Comparison of ENCODE assay signal across 8 cellular contexts in genomic region chr12:89166525-89166934, GRCh38.
DNase-seq lines count a peak whose midpoint lies in the region; ATAC-seq, FAIRE-seq and TF ChIP-seq lines count a peak whose summit lies in the region.

No MANE protein-coding gene starts in this region.

- POLR2A ChIA-PET in A549 (lab: Yijun Ruan, JAX) (no interaction called here), GM12878 (lab: Charles Lee) (no interaction called here)

- H3K36me3 ChIP-seq in GM12878 (ENCODE audit: control insufficient read depth in 2 of 2, insufficient read depth in 2 of 2, low read length in 1 of 2) (no peaks in the 10 kb centered on the region), esophagus squamous epithelium (no peaks in the 10 kb centered on the region)

- no peak for TF ChIP-seq CTCF in A549 (IDR thresholded peaks at IDR 0.05)
- TF ChIP-seq CTCF in GM12878 (IDR thresholded peaks at IDR 0.05 in 2 of 3, conservative IDR thresholded peaks at IDR 0.05 in 1 of 3; ENCODE audit: control insufficient read depth in 2 of 3, extremely low read depth in 1 of 3, insufficient read depth in 1 of 3, low read depth in 3 of 3, low read length in 3 of 3) = no peak
- no peak for TF ChIP-seq CTCF in esophagus squamous epithelium (IDR thresholded peaks at IDR 0.05)

- intact Hi-C loops in GM12878 (cut with micrococcal nuclease; ENCODE audit: unreplicated experiment) = no loop called here
- intact Hi-C loops in esophagus squamous epithelium (cut with DNase I) = no loop called here

- DNase-seq in A549 (ENCODE audit: low read depth in 1 of 2, low spot score in 1 of 2) (peak in 1 of 2 experiments; percentile 36), GM12878 (ENCODE audit: low read depth, low spot score) (peak; percentile 43), renal cortical epithelial cell (ENCODE audit: low read depth) (peak; percentile 56), DMS79 treated with DMSO at 0.1 percent for 48 hours (lab: John Stamatoyannopoulos, UW) (no peak), esophagus squamous epithelium (lab: John Stamatoyannopoulos, UW) (no peak)
- no peak for DNase-seq in activated CD4-positive, alpha-beta T cell treated with anti-CD3 and anti-CD28 coated beads for 4 hours

- in situ Hi-C loops in GM12878 (cut with MboI) = no loop called here

- no peaks in the 10 kb centered on the region for H3K27me3 ChIP-seq in GM12878 (replicated peaks in 1 of 2; ENCODE audit: control insufficient read depth in 2 of 2, insufficient read depth in 2 of 2, low read length in 1 of 2)
- H3K27me3 ChIP-seq in esophagus squamous epithelium = no peaks in the 10 kb centered on the region

- no TSS peak for BruUV-seq in GM12878 (replicated peaks; lab: Mats Ljungman, UMichigan)

- H3K4me1 ChIP-seq in A549 = peaks cover 31% of the 10 kb centered on the region
- peaks cover 3% of the 10 kb centered on the region; the same call in 1 of the 2 replicates for H3K4me1 ChIP-seq in GM12878 (ENCODE audit: control insufficient read depth, insufficient read depth, low read length)
- peaks cover 6 to 32% (median 26%) of the 10 kb centered on the region in 3 donors for H3K4me1 ChIP-seq in esophagus squamous epithelium

- H3K4me2 ChIP-seq in A549 (no peak overlapping the region), GM12878 (ENCODE audit: control insufficient read depth, insufficient read depth) (peak overlapping the region; percentile 27; the same call in 1 of the 2 replicates)

- TF ChIP-seq POLR2A in A549 (IDR thresholded peaks at IDR 0.05; ENCODE audit: low read length) (no peak), GM12878 (IDR thresholded peaks at IDR 0.05; ENCODE audit: low read depth, low read length) (no peak), esophagus squamous epithelium (IDR thresholded peaks at IDR 0.05) (no peak)

- RAD21 ChIA-PET in GM12878 (lab: Charles Lee; ENCODE audit: unreplicated experiment) = interaction anchor here (1.4 kb wide), 1 partner anchor 59 kb away, joined by 5 read pairs; no protein-coding TSS in a partner anchor

- peak; percentile 49 for FAIRE-seq in A549 (lab: Jason Lieb, UNC)
- peak; percentile 89 for FAIRE-seq in GM12878 (lab: Jason Lieb, UNC)

- ATAC-seq in A549 = no peak
- ATAC-seq in GM19351 (IDR thresholded peaks at IDR 0.05; ENCODE audit: unreplicated experiment) = peak; percentile 95
- ATAC-seq in HG03378 (IDR thresholded peaks at IDR 0.05; ENCODE audit: unreplicated experiment) = peak; percentile 97
- peak; percentile 92 for ATAC-seq in GM12878

- H3K9me3 ChIP-seq in A549 (no peaks in the 10 kb centered on the region), GM12878 (replicated peaks; ENCODE audit: control insufficient read depth, insufficient read depth, low read length) (no peaks in the 10 kb centered on the region), esophagus squamous epithelium (no peaks in the 10 kb centered on the region)

- no peaks in the 10 kb centered on the region for H3K79me2 ChIP-seq in GM12878 (ENCODE audit: control insufficient read depth, insufficient read depth, low read length)

- TF ChIP-seq RAD21 in A549 (conservative IDR thresholded peaks at IDR 0.05 in 1 of 2, IDR thresholded peaks at IDR 0.05 in 1 of 2) (no peak), GM12878 (IDR thresholded peaks at IDR 0.05; ENCODE audit: insufficient read depth, low read depth, low read length) (no peak)

- CTCF ChIA-PET in A549 (lab: Yijun Ruan, JAX) = no interaction called here
- CTCF ChIA-PET in GM12878 (lab: Yijun Ruan, JAX) = interaction anchor here (1.0 to 2.2 kb wide), 2 partner anchors 10 to 295 kb away, joined by 3 to 7 read pairs; no protein-coding TSS in a partner anchor

- H2AFZ ChIP-seq in GM12878 (ENCODE audit: control insufficient read depth, low read depth, low read length) = peak overlapping the region; percentile 39

- TF ChIP-seq EP300 in A549 (IDR thresholded peaks at IDR 0.05) (no peak), GM12878 (IDR thresholded peaks at IDR 0.05; ENCODE audit: borderline replicate concordance in 1 of 2, control insufficient read depth in 1 of 2, low read depth in 2 of 2, low read length in 2 of 2) (peak; percentile 47 to 72; a peak in 2 of 4 replicates)

- H3K4me3 ChIP-seq in A549 (no peak overlapping the region), GM12878 (no peak overlapping the region), esophagus squamous epithelium (no peak overlapping the region)

- H4K20me1 ChIP-seq in GM12878 (ENCODE audit: control insufficient read depth, insufficient read depth) = no peaks in the 10 kb centered on the region

- SMC1A ChIA-PET in GM12878 (lab: Charles Lee; ENCODE audit: uncharacterized antibody, unreplicated experiment) = no interaction called here

- H3K27ac ChIP-seq in A549 (peak overlapping the region in 1 of 2 experiments; percentile 11; a peak in 1 of 6 replicates), GM12878 (ENCODE audit: control insufficient read depth, insufficient read depth) (no peak overlapping the region; the same call in 1 of the 2 replicates), esophagus squamous epithelium (peak overlapping the region in 2 of 4 donors; percentile 36 to 64)

- WGBS in A549 (ENCODE audit: missing lambda C conversion rate) = 75% methylated on average over 1 of the region's 1 CpG
- 46% methylated on average over 1 of the region's 1 CpG for WGBS in GM12878 (ENCODE audit: insufficient coverage, insufficient replicate concordance, low lambda C conversion rate, missing lambda C conversion rate)
- WGBS in esophagus squamous epithelium, 2 donors = 33 to 69% methylated on average over 1 of the region's 1 CpG

- H3K9ac ChIP-seq in GM12878 (ENCODE audit: control insufficient read depth, insufficient read depth, low read length) = no peak overlapping the region

TF ChIP-seq in A549, 52 proteins besides CTCF, POLR2A, EP300 and RAD21:
- TF ChIP-seq BCL3 (IDR thresholded peaks at IDR 0.05) (no peak), NR3C1 (IDR thresholded peaks at IDR 0.05) (no peak), ZSCAN20 (CRISPR knock-in tag; IDR thresholded peaks at IDR 0.05) (no peak), TP53 (CRISPR knock-in tag; IDR thresholded peaks at IDR 0.05) (no peak), EHF (CRISPR knock-in tag; IDR thresholded peaks at IDR 0.05) (no peak), ELK1 (IDR thresholded peaks at IDR 0.05; ENCODE audit: low read depth, low read length) (no peak), CHD2 (IDR thresholded peaks at IDR 0.05; ENCODE audit: low read length, partially characterized antibody) (no peak)

TF ChIP-seq in GM12878, 131 proteins besides CTCF, POLR2A, EP300 and RAD21 (continues in another document):
- TF ChIP-seq NBN (IDR thresholded peaks at IDR 0.05) (peak; percentile 67; the same call in 1 of the 2 replicates), BMI1 (IDR thresholded peaks at IDR 0.05; ENCODE audit: borderline replicate concordance) (peak; percentile 99), PAX8 (IDR thresholded peaks at IDR 0.05) (no peak), JUND (IDR thresholded peaks at IDR 0.05; ENCODE audit: low read depth, low read length) (no peak), WRNIP1 (IDR thresholded peaks at IDR 0.05; ENCODE audit: borderline replicate concordance, low read depth, low read length) (no peak), IKZF2 (IDR thresholded peaks at IDR 0.05) (peak; percentile 79 to 84), PML (IDR thresholded peaks at IDR 0.05; ENCODE audit: low read length) (no peak), RUNX3 (IDR thresholded peaks at IDR 0.05; ENCODE audit: low read length) (0 out of 2 replicates have a peak, but pooled peaks have one; percentile 15), MTA2 (IDR thresholded peaks at IDR 0.05; ENCODE audit: low read depth) (peak; percentile 87), IKZF1 (conservative IDR thresholded peaks at IDR 0.05) (peak; percentile 60), BHLHE40 (IDR thresholded peaks at IDR 0.05; ENCODE audit: borderline replicate concordance in 1 of 2, low read depth in 2 of 2, low read length in 1 of 2) (peak; percentile 78 to 85), POU2F2 (IDR thresholded peaks at IDR 0.05; ENCODE audit: borderline replicate concordance, low read depth, low read length) (peak; percentile 80; the same call in 1 of the 3 replicates), SPI1 (IDR thresholded peaks at IDR 0.05; ENCODE audit: borderline replicate concordance, insufficient read depth, low read depth, low read length) (peak; percentile 96), HCFC1 (IDR thresholded peaks at IDR 0.05; ENCODE audit: low read length) (no peak)
- TF ChIP-seq, protein P1, sequence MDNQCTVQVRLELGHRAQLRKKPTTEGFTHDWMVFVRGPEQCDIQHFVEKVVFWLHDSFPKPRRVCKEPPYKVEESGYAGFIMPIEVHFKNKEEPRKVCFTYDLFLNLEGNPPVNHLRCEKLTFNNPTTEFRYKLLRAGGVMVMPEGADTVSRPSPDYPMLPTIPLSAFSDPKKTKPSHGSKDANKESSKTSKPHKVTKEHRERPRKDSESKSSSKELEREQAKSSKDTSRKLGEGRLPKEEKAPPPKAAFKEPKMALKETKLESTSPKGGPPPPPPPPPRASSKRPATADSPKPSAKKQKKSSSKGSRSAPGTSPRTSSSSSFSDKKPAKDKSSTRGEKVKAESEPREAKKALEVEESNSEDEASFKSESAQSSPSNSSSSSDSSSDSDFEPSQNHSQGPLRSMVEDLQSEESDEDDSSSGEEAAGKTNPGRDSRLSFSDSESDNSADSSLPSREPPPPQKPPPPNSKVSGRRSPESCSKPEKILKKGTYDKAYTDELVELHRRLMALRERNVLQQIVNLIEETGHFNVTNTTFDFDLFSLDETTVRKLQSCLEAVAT (IDR thresholded peaks at IDR 0.05) = 0 out of 2 replicates have a peak, but pooled peaks have one; percentile 30
- TF ChIP-seq, protein P2, sequence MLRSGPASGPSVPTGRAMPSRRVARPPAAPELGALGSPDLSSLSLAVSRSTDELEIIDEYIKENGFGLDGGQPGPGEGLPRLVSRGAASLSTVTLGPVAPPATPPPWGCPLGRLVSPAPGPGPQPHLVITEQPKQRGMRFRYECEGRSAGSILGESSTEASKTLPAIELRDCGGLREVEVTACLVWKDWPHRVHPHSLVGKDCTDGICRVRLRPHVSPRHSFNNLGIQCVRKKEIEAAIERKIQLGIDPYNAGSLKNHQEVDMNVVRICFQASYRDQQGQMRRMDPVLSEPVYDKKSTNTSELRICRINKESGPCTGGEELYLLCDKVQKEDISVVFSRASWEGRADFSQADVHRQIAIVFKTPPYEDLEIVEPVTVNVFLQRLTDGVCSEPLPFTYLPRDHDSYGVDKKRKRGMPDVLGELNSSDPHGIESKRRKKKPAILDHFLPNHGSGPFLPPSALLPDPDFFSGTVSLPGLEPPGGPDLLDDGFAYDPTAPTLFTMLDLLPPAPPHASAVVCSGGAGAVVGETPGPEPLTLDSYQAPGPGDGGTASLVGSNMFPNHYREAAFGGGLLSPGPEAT (IDR thresholded peaks at IDR 0.05; ENCODE audit: low read depth) = peak; percentile 66

Comparison
In these comparisons a context has a peak if more than half of its experiments do, and no peak if none do; other contexts are left out.
1. ATAC-seq: peak in GM19351 (single experiment), HG03378 (single experiment) and GM12878 (single experiment); none in A549 (0 of 2).
2. DNase-seq: peak in GM12878 (single experiment) and renal cortical epithelial cell (single experiment); none in DMS79 treated with DMSO at 0.1 percent for 48 hours (single experiment), activated CD4-positive, alpha-beta T cell treated with anti-CD3 and anti-CD28 coated beads for 4 hours (0 of 2) and esophagus squamous epithelium (single experiment).
3. Of the 24 proteins assayed by ChIP-seq in both GM12878 and A549: peak only in GM12878: BHLHE40 and EP300; only in A549: none; in both: none; in neither: 22.